ENCODE assay signal across 24 cellular contexts in the genomic region with DNA sequence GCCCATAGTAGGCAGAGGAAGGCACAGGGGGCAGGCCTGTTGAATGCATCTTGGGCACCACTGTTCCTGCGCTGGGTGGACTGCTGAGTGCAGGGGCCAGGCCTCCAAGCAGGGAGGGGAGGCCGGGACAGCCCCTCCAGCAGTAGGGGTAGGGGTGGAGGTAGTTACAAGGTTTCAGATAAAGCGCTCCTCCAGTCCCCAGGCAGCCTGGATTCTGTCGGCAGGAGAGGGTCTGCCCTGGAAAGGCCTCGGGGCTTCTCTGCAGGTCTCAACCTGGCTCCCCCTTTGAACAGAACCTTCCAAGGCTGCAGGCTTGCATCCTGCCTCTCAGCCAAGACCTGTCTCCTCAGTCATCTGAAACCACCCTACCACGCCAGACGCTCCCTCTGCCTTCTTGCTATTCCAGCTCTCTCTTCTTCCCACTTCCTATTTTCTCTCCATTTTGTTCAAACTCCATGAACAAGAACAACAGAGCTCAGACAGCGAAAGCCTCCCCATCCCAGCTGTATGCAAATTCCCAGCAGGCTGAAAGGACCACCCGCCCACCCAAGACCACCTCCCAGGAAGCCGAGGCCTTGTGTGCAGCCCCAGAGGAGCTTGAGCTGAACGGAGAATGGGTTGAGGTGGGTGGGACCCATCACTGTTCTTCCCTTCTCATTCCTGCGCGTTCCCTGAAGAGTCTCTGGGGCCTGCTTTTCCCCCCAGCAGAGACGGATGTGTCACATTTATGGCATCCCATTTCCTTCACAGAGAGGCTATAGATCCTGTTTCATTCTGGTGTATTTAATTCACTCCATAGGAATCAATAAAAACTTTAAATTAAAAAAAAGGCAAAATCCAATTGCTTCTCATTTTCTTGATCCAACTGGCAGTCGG. TPM values are rescaled to one million over a fixed set of nuclear protein-coding genes. Genes with fewer than 3 reads are reported as not detected.
"Had no signal": no experiment of that assay in that cellular context is flagged by ENCODE, and none has a peak within 500 bp of the region (broad histone marks: within the 10 kb centered on the region; RNA-seq: fewer than 3 reads in every experiment).

No MANE protein-coding gene starts in this region.

- DNase-seq: activated CD4-positive, CD25-positive, alpha-beta regulatory T cell treated with anti-CD3 and anti-CD28 coated beads, Interleukin-2, amount 50 U/mL, for 72 hours; activated CD8-positive, alpha-beta memory T cell treated with anti-CD3 and anti-CD28 coated beads for 24 hours; activated CD8-positive, alpha-beta memory T cell treated with anti-CD3 and anti-CD28 coated beads, Interleukin-2, amount 50 U/mL, for 48 hours; activated effector memory CD4-positive, alpha-beta T cell treated with anti-CD3 and anti-CD28 coated beads, Interleukin-2, amount 50 U/mL, for 16 hours; activated naive CD4-positive, alpha-beta T cell treated with anti-CD3 and anti-CD28 coated beads, Interleukin-2, amount 50 U/mL, for 16 hours; activated T-cell treated with anti-CD3 and anti-CD28 coated beads, Interleukin-2, amount 50 U/mL, for 72 hours; dorsolateral prefrontal cortex; erythroblast; foreskin melanocyte; hypothalamus; naive thymus-derived CD8-positive, alpha-beta T cell; right cardiac atrium; stimulated activated CD4-positive, alpha-beta T cell treated with anti-CD3 and anti-CD28 coated beads, Interleukin-2, amount 100 ng/mL, for 24 hours; stimulated activated naive CD8-positive, alpha-beta T cell treated with anti-CD3 and anti-CD28 coated beads, Interleukin-15, Interleukin-2, amounts not matched to agents 100 U/mL and 50 U/mL, for 24 hours; substantia nigra; uterus had no signal

- H3K4me3 ChIP-seq: ascending aorta, dorsolateral prefrontal cortex, tibial nerve, uterus had no signal

- H3K27ac ChIP-seq: ascending aorta, dorsolateral prefrontal cortex, tibial nerve, uterus had no signal

- H3K4me1 ChIP-seq: ascending aorta, tibial nerve, uterus had no signal

- H3K9me3 ChIP-seq: ascending aorta, tibial nerve, uterus had no signal

- H3K36me3 ChIP-seq: ascending aorta, tibial nerve, uterus had no signal

- H3K27me3 ChIP-seq: ascending aorta, uterus had no signal

- ATAC-seq: activated T-cell treated with anti-CD3 and anti-CD28 coated beads, Interleukin-2, amount 50 U/mL, for 72 hours; naive thymus-derived CD8-positive, alpha-beta T cell; right cardiac atrium; stimulated activated naive CD8-positive, alpha-beta T cell treated with anti-CD3 and anti-CD28 coated beads, Interleukin-15, Interleukin-2, amounts not matched to agents 100 U/mL and 50 U/mL, for 24 hours had no signal

RNA-seq across cellular contexts. Expression of a gene that starts 1.4 kb away (rescaled TPM):
- total RNA-seq: activated T-cell treated with anti-CD3 and anti-CD28 coated beads, Interleukin-2, amount 50 U/mL, for 72 hours; ascending aorta; dorsolateral prefrontal cortex; kidney epithelial cell; liver; mucosa of gallbladder; naive thymus-derived CD8-positive, alpha-beta T cell; omental fat pad; progenitor cell of endocrine pancreas; right cardiac atrium; skeletal muscle tissue; tibial nerve; uterus had no signal
- polyA plus RNA-seq: liver; naive thymus-derived CD8-positive, alpha-beta T cell; right cardiac atrium had no signal

RNA-seq across cellular contexts. Expression of a gene that starts 55.7 kb away (rescaled TPM):
- total RNA-seq: activated T-cell treated with anti-CD3 and anti-CD28 coated beads, Interleukin-2, amount 50 U/mL, for 72 hours; ascending aorta; naive thymus-derived CD8-positive, alpha-beta T cell had no signal
- polyA plus RNA-seq: naive thymus-derived CD8-positive, alpha-beta T cell had no signal
